Comparison of ENCODE assay signal across 8 cellular contexts in genomic region chr15:66293085-66293418, GRCh38. TPM values are rescaled to one million over a fixed set of nuclear protein-coding genes. Genes with fewer than 3 reads are reported as not detected.
DNase-seq lines count a peak whose midpoint lies in the region; ATAC-seq and TF ChIP-seq lines count a peak whose summit lies in the region.

No MANE protein-coding gene starts in this region.

- in situ Hi-C loops in GM13977 (cut with MboI; ENCODE audit: low pct_unique_long_range_greater_than_20kb, low sequenced_read_pairs, unreplicated experiment) = no loop called here

- peak overlapping the region in 4 of 5 experiments; percentile 66 to 94 (median 93) for H3K27ac Mint-ChIP-seq in brain

- TF ChIP-seq CTCF in brain (conservative IDR thresholded peaks at IDR 0.05) (no peak), lower lobe of right lung (IDR thresholded peaks at IDR 0.05) (no peak), GM13977 (IDR thresholded peaks at IDR 0.05; ENCODE audit: extremely low read depth, insufficient read depth, missing control alignments) (no peak)

- H3K27ac ChIP-seq in lower lobe of right lung = peak overlapping the region; percentile 94
- peak overlapping the region; percentile 72 for H3K27ac ChIP-seq in urinary bladder (ENCODE audit: low read depth)

- H3K36me3 ChIP-seq in lower lobe of right lung = peaks cover 12% of the 10 kb centered on the region
- no peaks in the 10 kb centered on the region for H3K36me3 ChIP-seq in urinary bladder (ENCODE audit: insufficient read depth)

- peak overlapping the region; percentile 75 to 91 (median 82) for H3K4me3 Mint-ChIP-seq in brain

- intact Hi-C loops in Right ventricle myocardium inferior (cut with DNase I) (loop anchor here (5.0 kb wide), 1 partner anchor 204 kb away; the partner anchor contains the start of gene SNAPC5), cardiac septum (cut with DNase I) (loop anchor here (5.0 to 10.0 kb wide), 3 partner anchors 92 to 658 kb away; partner anchors contain the start of gene MAP2K1), lower lobe of right lung (cut with DNase I) (no loop called here)

- DNase-seq in Right ventricle myocardium inferior (ENCODE audit: missing footprints) (no peak), cardiac septum (ENCODE audit: low spot score) (no peak), lower lobe of right lung (no peak), GM13977 (ENCODE audit: low spot score) (no peak)

- H3K4me3 ChIP-seq in lower lobe of right lung (peak overlapping the region; percentile 81), urinary bladder (ENCODE audit: low read depth, low read length) (peak overlapping the region; percentile 87)

- ATAC-seq in Right ventricle myocardium inferior (peak; percentile 32), lower lobe of right lung (peak in 1 of 2 donors; percentile 55), GM19467 (IDR thresholded peaks at IDR 0.05; ENCODE audit: unreplicated experiment) (no peak), GM18873 (IDR thresholded peaks at IDR 0.05; ENCODE audit: low FRiP score, unreplicated experiment) (no peak)

- no peaks in the 10 kb centered on the region for H3K27me3 ChIP-seq in lower lobe of right lung (ENCODE audit: low read depth)

- no peaks in the 10 kb centered on the region for H3K9me3 ChIP-seq in lower lobe of right lung

- peaks cover 3% of the 10 kb centered on the region for H3K36me3 Mint-ChIP-seq in brain

- H3K4me1 ChIP-seq in lower lobe of right lung (peaks cover 30% of the 10 kb centered on the region), urinary bladder (ENCODE audit: insufficient read depth) (no peaks in the 10 kb centered on the region)

- peaks cover 56% of the 10 kb centered on the region for H3K4me1 Mint-ChIP-seq in brain

- WGBS in urinary bladder = 2% methylated on average over 13 of the region's 13 CpGs

- peaks cover 7% of the 10 kb centered on the region for H3K27me3 Mint-ChIP-seq in brain

- no peaks in the 10 kb centered on the region for H3K9me3 Mint-ChIP-seq in brain

RNA-seq across cellular contexts. Expression of gene DIS3L, which starts 0.3 kb away (rescaled TPM):
- total RNA-seq in Right ventricle myocardium inferior = 40.3 TPM
- 30.9 TPM for total RNA-seq in cardiac septum
- 16.2 TPM for polyA plus RNA-seq in brain (ENCODE audit: insufficient read depth, low read depth, low replicate concordance)
- total RNA-seq in lower lobe of right lung = 29.2 TPM
- 53.1 TPM for total RNA-seq in urinary bladder
- polyA plus RNA-seq in urinary bladder = 22.6 TPM

RNA-seq across cellular contexts. Expression of gene MEGF11, which starts 39.5 kb away (rescaled TPM):
- not detected for total RNA-seq in Right ventricle myocardium inferior
- not detected for total RNA-seq in cardiac septum
- 10.1 TPM for polyA plus RNA-seq in brain (ENCODE audit: insufficient read depth, low read depth, low replicate concordance)
- not detected for total RNA-seq in lower lobe of right lung
- total RNA-seq in urinary bladder = 0.11 TPM
- 0.13 TPM for polyA plus RNA-seq in urinary bladder
